Comparison of ENCODE assay signal across 1 cellular context in genomic region chrX:154355776-154356140, GRCh38.
TF ChIP-seq lines count a peak whose summit lies in the region.

No MANE protein-coding gene starts in this region.

TF ChIP-seq in IMR-90, 13 proteins besides CTCF, POLR2A, EP300 and RAD21:
- TF ChIP-seq USF2 (IDR thresholded peaks at IDR 0.05; ENCODE audit: low read depth, low read length), result no peak
- no peak for TF ChIP-seq FOS (IDR thresholded peaks at IDR 0.05; ENCODE audit: low read depth, low read length)
- TF ChIP-seq MXI1 (IDR thresholded peaks at IDR 0.05; ENCODE audit: borderline replicate concordance, low read depth, low read length), result no peak
- TF ChIP-seq RCOR1 (IDR thresholded peaks at IDR 0.05; ENCODE audit: insufficient replicate concordance, low read length), result no peak
- no peak for TF ChIP-seq RFX5 (IDR thresholded peaks at IDR 0.05; ENCODE audit: low read depth, low read length)
- TF ChIP-seq MAZ (IDR thresholded peaks at IDR 0.05; ENCODE audit: borderline replicate concordance, low read depth, low read length), result no peak
- TF ChIP-seq BHLHE40 (IDR thresholded peaks at IDR 0.05; ENCODE audit: low read depth, low read length), result no peak
- TF ChIP-seq NFE2L2 (IDR thresholded peaks at IDR 0.05; ENCODE audit: low read depth, low read length), result no peak
- no peak for TF ChIP-seq ELK1 (IDR thresholded peaks at IDR 0.05; ENCODE audit: borderline replicate concordance, low read depth, low read length)
- TF ChIP-seq MAFK (IDR thresholded peaks at IDR 0.05; ENCODE audit: low read depth, low read length), result no peak
- TF ChIP-seq SMC3 (IDR thresholded peaks at IDR 0.05; ENCODE audit: low read depth, low read length), result no peak
- no peak for TF ChIP-seq CEBPB (IDR thresholded peaks at IDR 0.05; ENCODE audit: low read depth, low read length)
- no peak for TF ChIP-seq CHD1 (IDR thresholded peaks at IDR 0.05; ENCODE audit: low read depth, low read length)
